ENCODE assay signal across 9 cellular contexts in the genomic region with DNA sequence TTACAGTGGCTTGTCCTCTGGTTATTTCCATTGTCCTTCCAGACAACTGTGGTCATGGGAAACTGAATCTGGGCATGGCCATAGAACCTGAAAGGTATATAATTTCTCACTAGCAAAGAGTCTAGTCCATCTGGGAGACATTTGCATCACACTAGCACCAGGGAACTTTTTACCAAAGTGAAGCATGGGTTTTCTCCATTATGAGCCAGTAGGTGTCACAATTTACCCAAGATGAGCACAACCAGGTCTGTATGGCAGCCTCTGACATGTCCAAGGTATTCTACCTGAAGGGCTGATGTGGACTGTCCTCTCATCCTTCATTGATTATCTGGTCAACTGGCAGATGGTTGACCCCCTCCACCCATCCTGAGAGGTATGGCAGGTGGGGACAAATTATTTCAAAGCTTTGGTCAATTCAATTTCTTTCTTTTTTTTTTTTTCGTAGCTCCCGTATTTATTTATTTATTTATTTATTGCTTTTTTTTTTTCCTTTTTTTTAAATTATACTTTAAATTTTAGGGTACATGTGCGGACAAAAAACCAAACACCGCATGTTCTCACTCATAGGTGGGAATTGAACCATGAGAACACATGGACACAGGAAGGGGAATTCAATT.
A peak's percentile ranks its signal among the peaks of the same experiment; 100 is the strongest.
DNase-seq lines count a peak whose midpoint lies in the region; ATAC-seq and TF ChIP-seq lines count a peak whose summit lies in the region.
"Had no signal": no experiment of that assay in that cellular context is flagged by ENCODE, and none has a peak within 500 bp of the region (broad histone marks: within the 10 kb centered on the region; RNA-seq: fewer than 3 reads in every experiment).

No MANE protein-coding gene starts in this region.

- H4K91ac ChIP-seq in neuronal stem cell (ENCODE audit: low read depth, low read length, poor library complexity) = no peak overlapping the region

- H3K27ac ChIP-seq in KMS-11 (no peak overlapping the region), WERI-Rb-1 (no peak overlapping the region), neuronal stem cell (replicated peaks; ENCODE audit: low read length) (no peak overlapping the region)
- H3K27ac ChIP-seq: cardiac muscle cell had no signal

- peak; percentile 32; the same call in 1 of the 2 replicates for TF ChIP-seq CTCF in KMS-11 (conservative IDR thresholded peaks at IDR 0.05; ENCODE audit: low read depth, low read length)
- peak; percentile 74 for TF ChIP-seq CTCF in WERI-Rb-1 (IDR thresholded peaks at IDR 0.05; ENCODE audit: low read depth, low read length)

- H4K20me1 ChIP-seq in KMS-11 (ENCODE audit: insufficient read depth) = no peaks in the 10 kb centered on the region

- POLR2A ChIA-PET in activated CD4-positive, alpha-beta T cell treated with anti-CD3 and anti-CD28 coated beads, Interleukin-2, amount 10 ng/mL, durations not matched to agents 7 days and 5 days (lab: Charles Lee) = no interaction called here

- H3K27me3 ChIP-seq in KMS-11 (ENCODE audit: insufficient read depth, low read depth) = no peaks in the 10 kb centered on the region
- H3K27me3 ChIP-seq in WERI-Rb-1 (ENCODE audit: insufficient read depth, low read depth, severe bottlenecking) = no peaks in the 10 kb centered on the region
- no peaks in the 10 kb centered on the region for H3K27me3 ChIP-seq in neuronal stem cell (ENCODE audit: control insufficient read depth in 3 of 3, insufficient read depth in 3 of 3, low read depth in 1 of 3, low read length in 3 of 3)
- H3K27me3 ChIP-seq: cardiac muscle cell had no signal

- H2BK12ac ChIP-seq in neuronal stem cell (ENCODE audit: low read length) = no peak overlapping the region

- no peak overlapping the region for H3K14ac ChIP-seq in neuronal stem cell (ENCODE audit: low read length)

- no peaks in the 10 kb centered on the region for H3K9me3 Mint-ChIP-seq in activated CD4-positive, alpha-beta T cell treated with anti-CD3 and anti-CD28 coated beads, Interleukin-2, amount 10 ng/mL, durations not matched to agents 7 days and 5 days

- H3K9ac ChIP-seq in KMS-11 (no peak overlapping the region), neuronal stem cell (ENCODE audit: low read depth, low read length, poor library complexity) (no peak overlapping the region)

- H2BK120ac ChIP-seq in neuronal stem cell (ENCODE audit: low read depth, low read length) = no peak overlapping the region

- H3K27ac Mint-ChIP-seq in activated CD4-positive, alpha-beta T cell treated with anti-CD3 and anti-CD28 coated beads, Interleukin-2, amount 10 ng/mL, durations not matched to agents 7 days and 5 days = no peak overlapping the region
- no peak overlapping the region for H3K27ac Mint-ChIP-seq in T-helper 17 cell

- H3K4me3 Mint-ChIP-seq in activated CD4-positive, alpha-beta T cell treated with anti-CD3 and anti-CD28 coated beads, Interleukin-2, amount 10 ng/mL, durations not matched to agents 7 days and 5 days = no peak overlapping the region
- no peak overlapping the region for H3K4me3 Mint-ChIP-seq in T-helper 17 cell

- whole genome bisulfite sequencing in neuronal stem cell (ENCODE audit: extremely low coverage in 2 of 2, insufficient read length in 2 of 2, insufficient replicate concordance in 1 of 2), 2 donors = no CpG with 5 or more reads among the region's 4 CpGs

- H3K4me2 ChIP-seq in KMS-11 (no peak overlapping the region), neuronal stem cell (ENCODE audit: insufficient read depth, low read length, poor library complexity, severe bottlenecking) (no peak overlapping the region)

- no peaks in the 10 kb centered on the region for H3K79me1 ChIP-seq in neuronal stem cell (ENCODE audit: low read depth, low read length)

- no peaks in the 10 kb centered on the region for H3K27me3 Mint-ChIP-seq in activated CD4-positive, alpha-beta T cell treated with anti-CD3 and anti-CD28 coated beads, Interleukin-2, amount 10 ng/mL, durations not matched to agents 7 days and 5 days
- H3K27me3 Mint-ChIP-seq in T-helper 17 cell = peaks cover 5% of the 10 kb centered on the region

- no peak overlapping the region for H4K8ac ChIP-seq in neuronal stem cell (ENCODE audit: low read depth, low read length)

- H3K4me1 ChIP-seq in KMS-11 (ENCODE audit: low read depth, poor library complexity, severe bottlenecking) (no peaks in the 10 kb centered on the region), neuronal stem cell (ENCODE audit: control insufficient read depth in 2 of 2, insufficient read depth in 1 of 2, low read depth in 1 of 2, low read length in 2 of 2) (no peaks in the 10 kb centered on the region)

- H2AFZ ChIP-seq in KMS-11 (ENCODE audit: low read depth) (no peak overlapping the region), neuronal stem cell (ENCODE audit: low read length) (no peak overlapping the region)

- H3K4ac ChIP-seq in neuronal stem cell (ENCODE audit: low read length) = no peak overlapping the region

- no peaks in the 10 kb centered on the region for H3K36me3 Mint-ChIP-seq in activated CD4-positive, alpha-beta T cell treated with anti-CD3 and anti-CD28 coated beads, Interleukin-2, amount 10 ng/mL, durations not matched to agents 7 days and 5 days (ENCODE audit: low read depth)
- H3K36me3 Mint-ChIP-seq in T-helper 17 cell (ENCODE audit: low read depth) = no peaks in the 10 kb centered on the region

- no peak overlapping the region for H2BK5ac ChIP-seq in neuronal stem cell (ENCODE audit: low read length)

- CTCF ChIA-PET in activated CD4-positive, alpha-beta T cell treated with anti-CD3 and anti-CD28 coated beads, Interleukin-2, amount 10 ng/mL, durations not matched to agents 7 days and 5 days (lab: Charles Lee) = interaction anchor here (0.6 to 0.7 kb wide), 2 partner anchors 82 to 950 kb away, joined by 4 to 8 read pairs; no protein-coding TSS in a partner anchor

- no peaks in the 10 kb centered on the region for H3K79me2 ChIP-seq in KMS-11 (ENCODE audit: insufficient read depth, low read depth)

- H3K4me3 ChIP-seq in KMS-11 (IDR thresholded peaks at IDR 0.05; ENCODE audit: insufficient read depth, low read depth, low read length) (no peak overlapping the region), WERI-Rb-1 (ENCODE audit: low read depth, low read length) (no peak overlapping the region), neuronal stem cell (ENCODE audit: low read length in 2 of 2) (no peak overlapping the region)
- H3K4me3 ChIP-seq: cardiac muscle cell had no signal

- no peaks in the 10 kb centered on the region for H3K9me3 ChIP-seq in WERI-Rb-1 (ENCODE audit: severe bottlenecking)
- H3K9me3 ChIP-seq in neuronal stem cell (replicated peaks in 1 of 2; ENCODE audit: control insufficient read depth in 2 of 2, insufficient read depth in 1 of 2, low read depth in 1 of 2, low read length in 2 of 2) = no peaks in the 10 kb centered on the region
- no peaks in the 10 kb centered on the region for H3K9me3 ChIP-seq in T-helper 17 cell (ENCODE audit: control insufficient read depth, low read length, poor library complexity, severe bottlenecking)

- H2AK5ac ChIP-seq in neuronal stem cell (ENCODE audit: low read depth, low read length) = no peak overlapping the region

- H3K36me3 ChIP-seq in KMS-11 (ENCODE audit: insufficient read depth) = no peaks in the 10 kb centered on the region
- no peaks in the 10 kb centered on the region for H3K36me3 ChIP-seq in WERI-Rb-1
- H3K36me3 ChIP-seq in neuronal stem cell (replicated peaks in 1 of 2; ENCODE audit: control insufficient read depth in 2 of 2, insufficient read depth in 2 of 2, low read length in 2 of 2) = no peaks in the 10 kb centered on the region
- H3K36me3 ChIP-seq: cardiac muscle cell had no signal

- no peak overlapping the region for H2BK15ac ChIP-seq in neuronal stem cell (ENCODE audit: low read length)

- no peaks in the 10 kb centered on the region for H3K4me1 Mint-ChIP-seq in activated CD4-positive, alpha-beta T cell treated with anti-CD3 and anti-CD28 coated beads, Interleukin-2, amount 10 ng/mL, durations not matched to agents 7 days and 5 days
- H3K4me1 Mint-ChIP-seq in T-helper 17 cell = no peaks in the 10 kb centered on the region

- H3K18ac ChIP-seq in neuronal stem cell (ENCODE audit: low read length) = no peak overlapping the region

- DNase-seq in AG08395 (ENCODE audit: low spot score) (peak; percentile 58), WERI-Rb-1 (peak; percentile 50), neuronal stem cell (ENCODE audit: low spot score) (peak; percentile 27), T-helper 17 cell (no peak)
- no peak for DNase-seq in activated effector memory CD4-positive, alpha-beta T cell treated with anti-CD3 and anti-CD28 coated beads, Interleukin-2, amount 50 U/mL, for 16 hours
- DNase-seq in activated CD4-positive, alpha-beta T cell treated with anti-CD3 and anti-CD28 coated beads, Interleukin-2, amount 10 ng/mL, durations not matched to agents 7 days and 5 days = no peak

- ATAC-seq in GM18909 (IDR thresholded peaks at IDR 0.05; ENCODE audit: poor library complexity, unreplicated experiment) (peak; percentile 58), T-helper 17 cell (no peak)

- H3K23ac ChIP-seq in neuronal stem cell (ENCODE audit: low read depth, low read length, poor library complexity) = no peak overlapping the region

Comparison
In these comparisons a context has a peak if more than half of its experiments do, and no peak if none do; other contexts are left out.
1. DNase-seq: peak in AG08395 (single experiment), WERI-Rb-1 (single experiment) and neuronal stem cell (single experiment); none in activated effector memory CD4-positive, alpha-beta T cell treated with anti-CD3 and anti-CD28 coated beads, Interleukin-2, amount 50 U/mL, for 16 hours (single experiment), activated CD4-positive, alpha-beta T cell treated with anti-CD3 and anti-CD28 coated beads, Interleukin-2, amount 10 ng/mL, durations not matched to agents 7 days and 5 days (single experiment) and T-helper 17 cell (0 of 3).